In genomic region chrY:2887386-2887785, GRCh38 we compare ENCODE assay signal across 12 cellular contexts. TPM values are rescaled to one million over a fixed set of nuclear protein-coding genes. Genes with fewer than 3 reads are reported as not detected.
DNase-seq lines count a peak whose midpoint lies in the region; ATAC-seq and TF ChIP-seq lines count a peak whose summit lies in the region.
"Had no signal": no experiment of that assay in that cellular context is flagged by ENCODE, and none has a peak within 500 bp of the region (broad histone marks: within the 10 kb centered on the region; RNA-seq: fewer than 3 reads in every experiment).

No MANE protein-coding gene starts in this region.

- H3K4me3 ChIP-seq in fibroblast of villous mesenchyme (ENCODE audit: low read depth, low read length), result no peak overlapping the region
- H3K4me3 ChIP-seq: K562 had no signal

- CTCF ChIA-PET in activated CD4-positive, alpha-beta memory T cell treated with anti-CD3 and anti-CD28 coated beads, Interleukin-2, amount 10 ng/mL, durations not matched to agents 7 days and 5 days (lab: Charles Lee), result no interaction called here

- H3K36me3 Mint-ChIP-seq in activated CD4-positive, alpha-beta memory T cell treated with anti-CD3 and anti-CD28 coated beads, Interleukin-2, amount 10 ng/mL, durations not matched to agents 7 days and 5 days (ENCODE audit: low read depth), result peaks cover 6% of the 10 kb centered on the region

- peak; percentile 59 for DNase-seq in activated CD4-positive, alpha-beta memory T cell treated with anti-CD3 and anti-CD28 coated beads, Interleukin-2, amount 10 ng/mL, durations not matched to agents 7 days and 5 days
- peak; percentile 72 for DNase-seq in fibroblast of villous mesenchyme (ENCODE audit: low read depth)
- no peak for DNase-seq in NCI-H2171 (lab: John Stamatoyannopoulos, UW)
- DNase-seq in amniotic stem cell (lab: John Stamatoyannopoulos, UW), result no peak
- DNase-seq: activated CD4-positive, CD25-positive, alpha-beta regulatory T cell treated with anti-CD3 and anti-CD28 coated beads, Interleukin-2, amount 50 U/mL, for 72 hours; anterior cingulate cortex; DMS153 had no signal

- H3K4me3 Mint-ChIP-seq in activated CD4-positive, alpha-beta memory T cell treated with anti-CD3 and anti-CD28 coated beads, Interleukin-2, amount 10 ng/mL, durations not matched to agents 7 days and 5 days, result peak overlapping the region; percentile 36

- no peaks in the 10 kb centered on the region for H3K27me3 Mint-ChIP-seq in activated CD4-positive, alpha-beta memory T cell treated with anti-CD3 and anti-CD28 coated beads, Interleukin-2, amount 10 ng/mL, durations not matched to agents 7 days and 5 days

- POLR2A ChIA-PET in activated CD4-positive, alpha-beta memory T cell treated with anti-CD3 and anti-CD28 coated beads, Interleukin-2, amount 10 ng/mL, durations not matched to agents 7 days and 5 days (lab: Charles Lee), result interaction anchor here (1.7 kb wide), 1 partner anchor 46 kb away, joined by 7 read pairs; the partner anchor contains the start of gene RPS4Y1

- TF ChIP-seq CTCF in fibroblast of villous mesenchyme (IDR thresholded peaks at IDR 0.05; ENCODE audit: insufficient read depth, low read depth, low read length), result no peak

- peak; percentile 34 for ATAC-seq in GM18498 (IDR thresholded peaks at IDR 0.05; ENCODE audit: unreplicated experiment)
- peak; percentile 27 for ATAC-seq in HG03175 (IDR thresholded peaks at IDR 0.05; ENCODE audit: unreplicated experiment)
- ATAC-seq in HG02798 (IDR thresholded peaks at IDR 0.05; ENCODE audit: poor library complexity, unreplicated experiment), result no peak
- ATAC-seq: K562, Right ventricle myocardium inferior had no signal

- H3K27ac Mint-ChIP-seq in activated CD4-positive, alpha-beta memory T cell treated with anti-CD3 and anti-CD28 coated beads, Interleukin-2, amount 10 ng/mL, durations not matched to agents 7 days and 5 days, result peak overlapping the region; percentile 93

- H3K4me1 Mint-ChIP-seq in activated CD4-positive, alpha-beta memory T cell treated with anti-CD3 and anti-CD28 coated beads, Interleukin-2, amount 10 ng/mL, durations not matched to agents 7 days and 5 days, result peaks cover 25% of the 10 kb centered on the region

- H3K9me3 Mint-ChIP-seq in activated CD4-positive, alpha-beta memory T cell treated with anti-CD3 and anti-CD28 coated beads, Interleukin-2, amount 10 ng/mL, durations not matched to agents 7 days and 5 days, result peaks cover 6% of the 10 kb centered on the region

RNA-seq across cellular contexts. Expression of gene RPS4Y1, which starts 46.0 kb away (rescaled TPM):
- 100 to 1,000 TPM; 248 to 251 TPM for total RNA-seq in activated CD4-positive, alpha-beta memory T cell treated with anti-CD3 and anti-CD28 coated beads, Interleukin-2, amount 10 ng/mL, durations not matched to agents 7 days and 5 days
- 24.6 TPM in 1 of 2 replicates, not detected in the other for total RNA-seq in fibroblast of villous mesenchyme

RNA-seq across cellular contexts. Expression of gene ZFY, which starts 47.8 kb away (rescaled TPM):
- 10 to 100 TPM; 16.9 to 17.6 TPM for total RNA-seq in activated CD4-positive, alpha-beta memory T cell treated with anti-CD3 and anti-CD28 coated beads, Interleukin-2, amount 10 ng/mL, durations not matched to agents 7 days and 5 days
- total RNA-seq in fibroblast of villous mesenchyme, result 1.7 TPM in 1 of 2 replicates, not detected in the other
- total RNA-seq: K562 had no signal

Comparison
In these comparisons a context has a peak if more than half of its experiments do, and no peak if none do; other contexts are left out.
1. DNase-seq: peak in activated CD4-positive, alpha-beta memory T cell treated with anti-CD3 and anti-CD28 coated beads, Interleukin-2, amount 10 ng/mL, durations not matched to agents 7 days and 5 days (single experiment) and fibroblast of villous mesenchyme (single experiment); none in NCI-H2171 (single experiment) and amniotic stem cell (single experiment).